9 cellular contexts compared by ENCODE assay signal in genomic region chr9:6184749-6185645, GRCh38. TPM values are rescaled to one million over a fixed set of nuclear protein-coding genes. Genes with fewer than 3 reads are reported as not detected.
A peak's percentile ranks its signal among the peaks of the same experiment; 100 is the strongest.
DNase-seq lines count a peak whose midpoint lies in the region; ATAC-seq, FAIRE-seq and TF ChIP-seq lines count a peak whose summit lies in the region.
"Had no signal": no experiment of that assay in that cellular context is flagged by ENCODE, and none has a peak within 500 bp of the region (broad histone marks: within the 10 kb centered on the region; RNA-seq: fewer than 3 reads in every experiment).

No MANE protein-coding gene starts in this region.

- TF ChIP-seq CTCF in fibroblast of the aortic adventitia (IDR thresholded peaks at IDR 0.05; ENCODE audit: insufficient read depth, low read length) (no peak), lower lobe of right lung (IDR thresholded peaks at IDR 0.05) (no peak)

- H3K27ac ChIP-seq in lower lobe of right lung: no peak overlapping the region
- H3K27ac ChIP-seq: coronary artery had no signal

- DNase-seq in fibroblast of the aortic adventitia (ENCODE audit: low read depth) (peak; percentile 88), T-helper 2 cell (no peak), NCI-H2171 (lab: John Stamatoyannopoulos, UW) (no peak), H54 (ENCODE audit: insufficient read length, low spot score) (no peak), lower lobe of right lung (no peak)

- H3K4me1 ChIP-seq in lower lobe of right lung: peaks cover 15% of the 10 kb centered on the region

- peak overlapping the region; percentile 50; the same call in 1 of the 2 replicates for H3K4me3 ChIP-seq in GM08714 (ENCODE audit: low read length)
- no peak overlapping the region for H3K4me3 ChIP-seq in fibroblast of the aortic adventitia (ENCODE audit: low read depth, low read length)
- H3K4me3 ChIP-seq in lower lobe of right lung: no peak overlapping the region
- H3K4me3 ChIP-seq: coronary artery had no signal

- intact Hi-C loops in lower lobe of right lung (cut with DNase I): no loop called here

- no peaks in the 10 kb centered on the region for H3K36me3 ChIP-seq in lower lobe of right lung

- H3K9me3 ChIP-seq in lower lobe of right lung: no peaks in the 10 kb centered on the region

- ATAC-seq in GM19468 (IDR thresholded peaks at IDR 0.05; ENCODE audit: extremely low read depth, unreplicated experiment) (peak; percentile 89), HG03135 (IDR thresholded peaks at IDR 0.05; ENCODE audit: unreplicated experiment) (peak; percentile 98), lower lobe of right lung (no peak)

- no peaks in the 10 kb centered on the region for H3K27me3 ChIP-seq in lower lobe of right lung (ENCODE audit: low read depth)

- no peak for TF ChIP-seq POLR2A in H54 (IDR thresholded peaks at IDR 0.05; ENCODE audit: low read depth, low read length)

- no peak for FAIRE-seq in H54 (lab: Jason Lieb, UNC)

RNA-seq across cellular contexts. Expression of gene IL33, which starts 30.6 kb away (rescaled TPM):
- total RNA-seq in fibroblast of the aortic adventitia (ENCODE audit: low replicate concordance): 73.9 and 215 TPM in 2 replicates
- total RNA-seq in lower lobe of right lung: 47.8 TPM

Comparison
In these comparisons a context has a peak if more than half of its experiments do, and no peak if none do; other contexts are left out.
1. ATAC-seq: peak in GM19468 (single experiment) and HG03135 (single experiment); none in lower lobe of right lung (0 of 2).